22 cellular contexts compared by ENCODE assay signal in the genomic region with DNA sequence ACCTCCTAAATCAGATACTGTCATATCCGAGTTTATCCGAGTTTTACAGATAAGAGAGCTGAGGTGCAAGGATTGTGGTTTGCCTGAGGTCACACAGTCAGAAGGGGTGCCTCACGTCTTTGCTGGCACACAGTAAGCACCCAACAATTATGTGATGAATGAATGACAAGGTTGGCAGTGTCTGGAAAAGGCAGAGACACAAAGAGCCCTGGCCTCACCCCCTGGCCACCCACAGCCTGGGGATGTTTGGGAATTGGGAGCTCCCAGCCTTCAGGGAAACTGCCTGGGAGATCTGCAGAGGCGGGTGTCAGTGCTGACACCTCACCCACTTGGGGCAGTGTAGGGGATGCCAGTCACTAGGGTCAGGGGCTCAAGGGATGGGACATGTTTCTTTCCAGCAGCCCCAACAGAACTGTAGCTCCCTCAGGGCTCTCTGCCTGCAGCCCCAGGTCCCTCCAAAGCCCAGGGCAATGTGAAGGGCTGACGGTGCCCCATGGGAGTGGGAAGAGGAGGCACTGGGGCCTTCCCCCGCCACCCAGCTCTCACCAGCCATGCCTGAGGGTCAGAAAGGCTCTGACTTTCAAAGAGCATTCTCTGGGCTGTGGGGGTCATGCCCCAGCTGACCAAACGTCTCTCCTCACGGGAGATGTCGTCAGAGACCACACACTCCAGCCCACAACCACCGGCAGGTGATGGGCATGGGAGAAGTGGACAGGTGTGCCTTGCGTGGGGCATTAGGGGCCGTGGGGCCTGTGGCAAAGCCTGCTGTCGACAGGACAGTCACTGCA.
DNase-seq lines count a peak whose midpoint lies in the region; ATAC-seq and TF ChIP-seq lines count a peak whose summit lies in the region.
"Had no signal": no experiment of that assay in that cellular context is flagged by ENCODE, and none has a peak within 500 bp of the region (broad histone marks: within the 10 kb centered on the region; RNA-seq: fewer than 3 reads in every experiment).

No MANE protein-coding gene starts in this region.

- 86 to 87% methylated on average over 13 of the region's 13 CpGs for WGBS in aorta, 2 donors

- H3K36me3 ChIP-seq in aorta (ENCODE audit: control insufficient read depth in 1 of 2, insufficient read depth in 2 of 2, low read length in 1 of 2) (no peaks in the 10 kb centered on the region), colonic mucosa (no peaks in the 10 kb centered on the region)
- H3K36me3 ChIP-seq: upper lobe of left lung had no signal

- H3K4me1 Mint-ChIP-seq in activated naive CD4-positive, alpha-beta T cell treated with anti-CD3 and anti-CD28 coated beads, Interleukin-2, amount 10 ng/mL, durations not matched to agents 7 days and 5 days: no peaks in the 10 kb centered on the region
- H3K4me1 Mint-ChIP-seq in chondrocyte (ENCODE audit: low read depth) (peaks cover 49% of the 10 kb centered on the region), nephron (peaks cover 50% of the 10 kb centered on the region)

- TF ChIP-seq CTCF in chondrocyte (IDR thresholded peaks at IDR 0.05) (no peak), nephron (IDR thresholded peaks at IDR 0.05; ENCODE audit: unreplicated experiment in 3 of 3) (no peak), colonic mucosa (IDR thresholded peaks at IDR 0.05) (no peak)

- no peak overlapping the region for H3K4me3 ChIP-seq in aorta (ENCODE audit: low read length in 2 of 2)
- no peak overlapping the region for H3K4me3 ChIP-seq in colonic mucosa
- H3K4me3 ChIP-seq: A549, skin epidermis, upper lobe of left lung had no signal

- H3K4me1 ChIP-seq in aorta (ENCODE audit: control insufficient read depth in 1 of 2, insufficient read depth in 2 of 2, low read length in 2 of 2) (no peaks in the 10 kb centered on the region), colonic mucosa (no peaks in the 10 kb centered on the region)

- no peak for ATAC-seq in activated naive CD4-positive, alpha-beta T cell treated with anti-CD3 and anti-CD28 coated beads, Interleukin-2, amount 50 U/mL, for 72 hours
- ATAC-seq in aorta (ENCODE audit: low FRiP score) (no peak), GM18861 (IDR thresholded peaks at IDR 0.05; ENCODE audit: unreplicated experiment) (no peak), GM21529 (IDR thresholded peaks at IDR 0.05; ENCODE audit: unreplicated experiment) (no peak)
- ATAC-seq: T-cell had no signal

- H3K9me3 Mint-ChIP-seq in activated naive CD4-positive, alpha-beta T cell treated with anti-CD3 and anti-CD28 coated beads, Interleukin-2, amount 10 ng/mL, durations not matched to agents 7 days and 5 days: peaks cover 2% of the 10 kb centered on the region
- H3K9me3 Mint-ChIP-seq in activated naive CD4-positive, alpha-beta T cell treated with anti-CD3 and anti-CD28 coated beads, Interleukin-2, amount 50 U/mL, for 72 hours: no peaks in the 10 kb centered on the region
- H3K9me3 Mint-ChIP-seq in chondrocyte (ENCODE audit: low read depth) (no peaks in the 10 kb centered on the region), nephron (peaks cover 6% of the 10 kb centered on the region)
- H3K9me3 Mint-ChIP-seq: stimulated activated naive CD8-positive, alpha-beta T cell treated with anti-CD3 and anti-CD28 coated beads, Interleukin-15, Interleukin-2, amounts not matched to agents 100 ng/mL and 50 ng/mL, for 24 hours; T-cell had no signal

- H3K27me3 ChIP-seq in aorta (ENCODE audit: control insufficient read depth in 1 of 2, insufficient read depth in 2 of 2, low read length in 1 of 2): no peaks in the 10 kb centered on the region
- H3K27me3 ChIP-seq in colonic mucosa: no peaks in the 10 kb centered on the region
- H3K27me3 ChIP-seq: upper lobe of left lung had no signal

- H3K9me3 ChIP-seq in aorta (ENCODE audit: control insufficient read depth, low read length) (no peaks in the 10 kb centered on the region), colonic mucosa (no peaks in the 10 kb centered on the region)
- H3K9me3 ChIP-seq: A549, upper lobe of left lung had no signal

- CTCF ChIA-PET in activated naive CD4-positive, alpha-beta T cell treated with anti-CD3 and anti-CD28 coated beads, Interleukin-2, amount 10 ng/mL, durations not matched to agents 7 days and 5 days (lab: Charles Lee): no interaction called here

- H3K36me3 Mint-ChIP-seq in activated naive CD4-positive, alpha-beta T cell treated with anti-CD3 and anti-CD28 coated beads, Interleukin-2, amount 10 ng/mL, durations not matched to agents 7 days and 5 days: peaks cover 1% of the 10 kb centered on the region
- H3K36me3 Mint-ChIP-seq in activated naive CD4-positive, alpha-beta T cell treated with anti-CD3 and anti-CD28 coated beads, Interleukin-2, amount 50 U/mL, for 72 hours: no peaks in the 10 kb centered on the region
- peaks cover 2% of the 10 kb centered on the region for H3K36me3 Mint-ChIP-seq in chondrocyte (ENCODE audit: low read depth)
- H3K36me3 Mint-ChIP-seq in nephron (ENCODE audit: low read depth): peaks cover 7% of the 10 kb centered on the region
- H3K36me3 Mint-ChIP-seq: T-cell had no signal

- no peak overlapping the region for H3K27ac Mint-ChIP-seq in activated naive CD4-positive, alpha-beta T cell treated with anti-CD3 and anti-CD28 coated beads, Interleukin-2, amount 10 ng/mL, durations not matched to agents 7 days and 5 days
- peak overlapping the region in 1 of 2 donors; percentile 49 for H3K27ac Mint-ChIP-seq in activated naive CD4-positive, alpha-beta T cell treated with anti-CD3 and anti-CD28 coated beads, Interleukin-2, amount 50 U/mL, for 72 hours
- H3K27ac Mint-ChIP-seq in chondrocyte (ENCODE audit: unreplicated experiment) (no peak overlapping the region), nephron (peak overlapping the region; percentile 78 to 98 (median 92))
- H3K27ac Mint-ChIP-seq: stimulated activated naive CD8-positive, alpha-beta T cell treated with anti-CD3 and anti-CD28 coated beads, Interleukin-15, Interleukin-2, amounts not matched to agents 100 ng/mL and 50 ng/mL, for 24 hours; T-cell had no signal

- peaks cover 23% of the 10 kb centered on the region for H3K27me3 Mint-ChIP-seq in activated naive CD4-positive, alpha-beta T cell treated with anti-CD3 and anti-CD28 coated beads, Interleukin-2, amount 10 ng/mL, durations not matched to agents 7 days and 5 days
- H3K27me3 Mint-ChIP-seq in chondrocyte (ENCODE audit: low read depth) (no peaks in the 10 kb centered on the region), nephron (ENCODE audit: low read depth) (no peaks in the 10 kb centered on the region)
- H3K27me3 Mint-ChIP-seq: stimulated activated naive CD8-positive, alpha-beta T cell treated with anti-CD3 and anti-CD28 coated beads, Interleukin-15, Interleukin-2, amounts not matched to agents 100 ng/mL and 50 ng/mL, for 24 hours; T-cell had no signal

- intact Hi-C loops in aorta (cut with DNase I): no loop called here
- intact Hi-C loops in colonic mucosa (cut with DNase I): no loop called here

- peak; percentile 8 for DNase-seq in activated naive CD4-positive, alpha-beta T cell treated with anti-CD3 and anti-CD28 coated beads, Interleukin-2, amount 10 ng/mL, durations not matched to agents 7 days and 5 days
- DNase-seq in activated naive CD4-positive, alpha-beta T cell treated with anti-CD3 and anti-CD28 coated beads, Interleukin-2, amount 50 U/mL, for 72 hours (ENCODE audit: low spot score in 2 of 2): no peak
- peak; percentile 88 for DNase-seq in chondrocyte (ENCODE audit: low spot score)
- peak; percentile 39 to 65 for DNase-seq in aorta
- DNase-seq in colonic mucosa: no peak
- DNase-seq: activated CD4-positive, alpha-beta T cell treated with anti-CD3 and anti-CD28 coated beads, Interleukin-2, amount 50 U/mL, for 1 hour; activated CD8-positive, alpha-beta memory T cell treated with anti-CD3 and anti-CD28 coated beads, Interleukin-2, amount 50 U/mL, for 4 hours; activated gamma-delta T cell treated with Interleukin-2 at 50 U/mL for 16 hours; central memory CD4-positive, alpha-beta T cell; NCI-H1092; NCI-H2029; NCI-H446 treated with DMSO at 0.1 percent for 48 hours; stimulated activated CD4-positive, alpha-beta T cell treated with anti-CD3 and anti-CD28 coated beads, Interleukin-2, amount 100 ng/mL, for 48 hours; T-cell had no signal

- H3K27ac ChIP-seq in aorta (ENCODE audit: low read depth in 1 of 2, low read length in 2 of 2) (no peak overlapping the region), colonic mucosa (no peak overlapping the region)
- H3K27ac ChIP-seq: C4-2B had no signal

- H3K9ac ChIP-seq in colonic mucosa (ENCODE audit: low read depth in 2 of 2, low read length in 2 of 2): no peak overlapping the region

- H3K4me3 Mint-ChIP-seq in activated naive CD4-positive, alpha-beta T cell treated with anti-CD3 and anti-CD28 coated beads, Interleukin-2, amount 10 ng/mL, durations not matched to agents 7 days and 5 days: no peak overlapping the region
- H3K4me3 Mint-ChIP-seq in chondrocyte (ENCODE audit: unreplicated experiment): no peak overlapping the region
- no peak overlapping the region for H3K4me3 Mint-ChIP-seq in nephron
- H3K4me3 Mint-ChIP-seq: stimulated activated naive CD8-positive, alpha-beta T cell treated with anti-CD3 and anti-CD28 coated beads, Interleukin-15, Interleukin-2, amounts not matched to agents 100 ng/mL and 50 ng/mL, for 24 hours; T-cell had no signal

Comparison
In these comparisons a context has a peak if more than half of its experiments do, and no peak if none do; other contexts are left out.
1. DNase-seq: peak in activated naive CD4-positive, alpha-beta T cell treated with anti-CD3 and anti-CD28 coated beads, Interleukin-2, amount 10 ng/mL, durations not matched to agents 7 days and 5 days (single experiment), chondrocyte (single experiment) and aorta (2 of 2); none in activated naive CD4-positive, alpha-beta T cell treated with anti-CD3 and anti-CD28 coated beads, Interleukin-2, amount 50 U/mL, for 72 hours (0 of 2) and colonic mucosa (single experiment).
2. H3K27ac Mint-ChIP-seq: peak in nephron (3 of 3); none in activated naive CD4-positive, alpha-beta T cell treated with anti-CD3 and anti-CD28 coated beads, Interleukin-2, amount 10 ng/mL, durations not matched to agents 7 days and 5 days (single experiment) and chondrocyte (single experiment).